ENCODE assay signal across 1 cellular context in genomic region chr19:8336072-8336569, GRCh38.
TF ChIP-seq lines count a peak whose summit lies in the region.

No MANE protein-coding gene starts in this region.

TF ChIP-seq in A549, 52 proteins besides CTCF, POLR2A, EP300 and RAD21:
- no peak for TF ChIP-seq MAFK (IDR thresholded peaks at IDR 0.05; ENCODE audit: partially characterized antibody)
- no peak for TF ChIP-seq HOXB13 (CRISPR knock-in tag; IDR thresholded peaks at IDR 0.05; ENCODE audit: low read depth)
- TF ChIP-seq HDAC2 (IDR thresholded peaks at IDR 0.05) = no peak
- TF ChIP-seq E2F6 (IDR thresholded peaks at IDR 0.05; ENCODE audit: borderline replicate concordance, low read depth) = no peak
- no peak for TF ChIP-seq CHD4 (IDR thresholded peaks at IDR 0.05; ENCODE audit: borderline replicate concordance)
- no peak for TF ChIP-seq NR3C1 (IDR thresholded peaks at IDR 0.05)
- no peak for TF ChIP-seq REST (IDR thresholded peaks at IDR 0.05)
- no peak for TF ChIP-seq ZSCAN20 (CRISPR knock-in tag; IDR thresholded peaks at IDR 0.05)
- TF ChIP-seq, protein P1, sequence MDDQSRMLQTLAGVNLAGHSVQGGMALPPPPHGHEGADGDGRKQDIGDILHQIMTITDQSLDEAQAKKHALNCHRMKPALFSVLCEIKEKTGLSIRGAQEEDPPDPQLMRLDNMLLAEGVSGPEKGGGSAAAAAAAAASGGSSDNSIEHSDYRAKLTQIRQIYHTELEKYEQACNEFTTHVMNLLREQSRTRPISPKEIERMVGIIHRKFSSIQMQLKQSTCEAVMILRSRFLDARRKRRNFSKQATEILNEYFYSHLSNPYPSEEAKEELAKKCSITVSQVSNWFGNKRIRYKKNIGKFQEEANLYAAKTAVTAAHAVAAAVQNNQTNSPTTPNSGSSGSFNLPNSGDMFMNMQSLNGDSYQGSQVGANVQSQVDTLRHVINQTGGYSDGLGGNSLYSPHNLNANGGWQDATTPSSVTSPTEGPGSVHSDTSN (IDR thresholded peaks at IDR 0.05) = no peak
- TF ChIP-seq JUNB (IDR thresholded peaks at IDR 0.05) = no peak
